ENCODE assay signal across 9 cellular contexts in genomic region chr7:16918288-16918895, GRCh38. TPM values are rescaled to one million over a fixed set of nuclear protein-coding genes. Genes with fewer than 3 reads are reported as not detected.
DNase-seq lines count a peak whose midpoint lies in the region; ATAC-seq, FAIRE-seq and TF ChIP-seq lines count a peak whose summit lies in the region.
"Had no signal": no experiment of that assay in that cellular context is flagged by ENCODE, and none has a peak within 500 bp of the region (broad histone marks: within the 10 kb centered on the region; RNA-seq: fewer than 3 reads in every experiment).

No MANE protein-coding gene starts in this region.

- no peaks in the 10 kb centered on the region for H3K36me3 Mint-ChIP-seq in activated T-helper 2 cell treated with anti-CD3 and anti-CD28 coated beads, Interferon-gamma antibody, Interleukin-2, Interleukin-4, amounts not matched to agents 10 μg/mL and 5 μg/mL and 100 μg/mL, durations not matched to agents 14 hours and 24 hours and 36 hours (ENCODE audit: low read depth)

- H3K9me3 ChIP-seq in HepG2 (ENCODE audit: low read length) = no peaks in the 10 kb centered on the region

- no peak for FAIRE-seq in HepG2 (lab: Jason Lieb, UNC)
- FAIRE-seq: colon had no signal

- H4K20me1 ChIP-seq in HepG2 (ENCODE audit: insufficient read depth, low read length) = no peaks in the 10 kb centered on the region

- no peak overlapping the region for H2AFZ ChIP-seq in HepG2 (ENCODE audit: low read length)

- TF ChIP-seq EP300 in HepG2 (IDR thresholded peaks at IDR 0.05; ENCODE audit: low read depth in 2 of 2, low read length in 2 of 2) (no peak), HepG2 (CRISPR knock-in tag; IDR thresholded peaks at IDR 0.05; ENCODE audit: borderline replicate concordance) (no peak)

- no TSS peak for BruUV-seq in HepG2 (replicated peaks; lab: Mats Ljungman, UMichigan)

- H3K27ac Mint-ChIP-seq in stimulated activated naive CD8-positive, alpha-beta T cell treated with anti-CD3 and anti-CD28 coated beads, Interleukin-15, amount 100 ng/mL, for 72 hours = no peak overlapping the region
- no peak overlapping the region for H3K27ac Mint-ChIP-seq in activated T-helper 2 cell treated with anti-CD3 and anti-CD28 coated beads, Interferon-gamma antibody, Interleukin-2, Interleukin-4, amounts not matched to agents 10 μg/mL and 5 μg/mL and 100 μg/mL, durations not matched to agents 14 hours and 24 hours and 36 hours

- no peak overlapping the region for H3K4me3 Mint-ChIP-seq in stimulated activated naive CD8-positive, alpha-beta T cell treated with anti-CD3 and anti-CD28 coated beads, Interleukin-15, amount 100 ng/mL, for 72 hours
- H3K4me3 Mint-ChIP-seq in activated T-helper 2 cell treated with anti-CD3 and anti-CD28 coated beads, Interferon-gamma antibody, Interleukin-2, Interleukin-4, amounts not matched to agents 10 μg/mL and 5 μg/mL and 100 μg/mL, durations not matched to agents 14 hours and 24 hours and 36 hours (ENCODE audit: low read depth) = no peak overlapping the region

- peak; percentile 28 for DNase-seq in stimulated activated naive CD8-positive, alpha-beta T cell treated with anti-CD3 and anti-CD28 coated beads, Interleukin-15, Interleukin-2, amounts not matched to agents 100 U/mL and 50 U/mL, for 24 hours
- no peak for DNase-seq in stimulated activated naive CD8-positive, alpha-beta T cell treated with anti-CD3 and anti-CD28 coated beads, Interleukin-15, amount 100 ng/mL, for 72 hours
- peak; percentile 21 for DNase-seq in NCI-H2107 (lab: John Stamatoyannopoulos, UW)
- DNase-seq in astrocyte of the hippocampus (ENCODE audit: low read depth, low spot score) = peak; percentile 71
- DNase-seq in HepG2 (ENCODE audit: low spot score) = peak; percentile 31
- DNase-seq in hepatic stellate cell (ENCODE audit: low spot score) = no peak
- no peak for DNase-seq in activated T-helper 2 cell treated with anti-CD3 and anti-CD28 coated beads, Interferon-gamma antibody, Interleukin-2, Interleukin-4, amounts not matched to agents 10 μg/mL and 5 μg/mL and 100 μg/mL, durations not matched to agents 14 hours and 24 hours and 36 hours (ENCODE audit: low spot score)

- no peak for ATAC-seq in stimulated activated naive CD8-positive, alpha-beta T cell treated with anti-CD3 and anti-CD28 coated beads, Interleukin-15, Interleukin-2, amounts not matched to agents 100 U/mL and 50 U/mL, for 24 hours
- no peak for ATAC-seq in stimulated activated naive CD8-positive, alpha-beta T cell treated with anti-CD3 and anti-CD28 coated beads, Interleukin-15, amount 100 ng/mL, for 72 hours
- ATAC-seq in HepG2 (no peak), HG03520 (IDR thresholded peaks at IDR 0.05; ENCODE audit: unreplicated experiment) (no peak)

- peaks cover 25% of the 10 kb centered on the region for H3K4me1 ChIP-seq in HepG2 (ENCODE audit: insufficient read depth, low read length)

- peak; percentile 55 for TF ChIP-seq CTCF in HepG2 (CRISPR knock-in tag; IDR thresholded peaks at IDR 0.05)

- no peaks in the 10 kb centered on the region for H3K27me3 ChIP-seq in HepG2 (ENCODE audit: control insufficient read depth in 1 of 2, insufficient read depth in 2 of 2, low read length in 2 of 2)

- WGBS in HepG2 (ENCODE audit: low lambda C conversion rate) = 32% methylated on average over 6 of the region's 6 CpGs

- peaks cover 20% of the 10 kb centered on the region for H3K4me1 Mint-ChIP-seq in stimulated activated naive CD8-positive, alpha-beta T cell treated with anti-CD3 and anti-CD28 coated beads, Interleukin-15, amount 100 ng/mL, for 72 hours
- H3K4me1 Mint-ChIP-seq in activated T-helper 2 cell treated with anti-CD3 and anti-CD28 coated beads, Interferon-gamma antibody, Interleukin-2, Interleukin-4, amounts not matched to agents 10 μg/mL and 5 μg/mL and 100 μg/mL, durations not matched to agents 14 hours and 24 hours and 36 hours (ENCODE audit: low read depth) = peaks cover 32% of the 10 kb centered on the region

- in situ Hi-C loops in HepG2 (cut with HindIII; ENCODE audit: extremely low pct_ligation_motif_present, low pct_unique_long_range_greater_than_20kb) = loop anchor here (5.0 kb wide), 1 partner anchor 116 kb away; the partner anchor contains the start of gene AGR2

- intact Hi-C loops in HepG2 (cut with micrococcal nuclease; ENCODE audit: unreplicated experiment) = loop anchor here (1.0 to 5.0 kb wide), 4 partner anchors 27 to 316 kb away; no protein-coding TSS in a partner anchor
- intact Hi-C loops in activated T-helper 2 cell treated with anti-CD3 and anti-CD28 coated beads, Interferon-gamma antibody, Interleukin-2, Interleukin-4, amounts not matched to agents 10 μg/mL and 5 μg/mL and 100 μg/mL, durations not matched to agents 14 hours and 24 hours and 36 hours (cut with micrococcal nuclease) = loop anchor here (1.0 to 10.0 kb wide), 5 partner anchors 117 to 1024 kb away; partner anchors contain the start of genes ANKMY2, BZW2 and SNX13

- H3K9ac ChIP-seq in HepG2 (ENCODE audit: insufficient read depth, low read depth, low read length) = no peak overlapping the region

- no peaks in the 10 kb centered on the region for H3K27me3 Mint-ChIP-seq in stimulated activated naive CD8-positive, alpha-beta T cell treated with anti-CD3 and anti-CD28 coated beads, Interleukin-15, amount 100 ng/mL, for 72 hours
- H3K27me3 Mint-ChIP-seq in activated T-helper 2 cell treated with anti-CD3 and anti-CD28 coated beads, Interferon-gamma antibody, Interleukin-2, Interleukin-4, amounts not matched to agents 10 μg/mL and 5 μg/mL and 100 μg/mL, durations not matched to agents 14 hours and 24 hours and 36 hours (ENCODE audit: low read depth) = peaks cover 3% of the 10 kb centered on the region

- peak; percentile 26; the same call in 1 of the 2 replicates for TF ChIP-seq RAD21 in HepG2 (CRISPR knock-in tag; IDR thresholded peaks at IDR 0.05)

- POLR2A ChIA-PET in HepG2 (lab: Yijun Ruan, JAX) = no interaction called here

- H3K36me3 ChIP-seq in HepG2 (replicated peaks in 1 of 2; ENCODE audit: control insufficient read depth in 1 of 2, insufficient read depth in 2 of 2, low read length in 2 of 2) = no peaks in the 10 kb centered on the region

- H3K27ac ChIP-seq in HepG2 (ENCODE audit: extremely low read length, insufficient read depth, low read length) = no peak overlapping the region

- CTCF ChIA-PET in HepG2 (lab: Yijun Ruan, JAX; ENCODE audit: low intra/inter-chr PET ratio, low total read pairs) = interaction anchor here (2.0 to 3.3 kb wide), 3 partner anchors 27 to 223 kb away, joined by 7 to 17 read pairs (median 15); no protein-coding TSS in a partner anchor

- H3K9me3 Mint-ChIP-seq in stimulated activated naive CD8-positive, alpha-beta T cell treated with anti-CD3 and anti-CD28 coated beads, Interleukin-15, amount 100 ng/mL, for 72 hours = no peaks in the 10 kb centered on the region
- H3K9me3 Mint-ChIP-seq in activated T-helper 2 cell treated with anti-CD3 and anti-CD28 coated beads, Interferon-gamma antibody, Interleukin-2, Interleukin-4, amounts not matched to agents 10 μg/mL and 5 μg/mL and 100 μg/mL, durations not matched to agents 14 hours and 24 hours and 36 hours = no peaks in the 10 kb centered on the region

- H3K4me2 ChIP-seq in HepG2 (ENCODE audit: low read depth, low read length) = no peak overlapping the region

- TF ChIP-seq POLR2A in HepG2 (IDR thresholded peaks at IDR 0.05; ENCODE audit: insufficient read depth in 1 of 2, low read depth in 2 of 2, low read length in 2 of 2) = no peak

- no peaks in the 10 kb centered on the region for H3K79me2 ChIP-seq in HepG2 (ENCODE audit: insufficient read depth, low read length)

- H3K4me3 ChIP-seq in HepG2 (replicated peaks in 1 of 3; ENCODE audit: insufficient read depth in 1 of 3, low read depth in 2 of 3, low read length in 3 of 3) = no peak overlapping the region

TF ChIP-seq in HepG2, 621 proteins besides CTCF, POLR2A, EP300 and RAD21:
- TF ChIP-seq STAG1 (CRISPR knock-in tag; IDR thresholded peaks at IDR 0.05) (peak; percentile 63), SMC3 (IDR thresholded peaks at IDR 0.05; ENCODE audit: low read length) (peak; percentile 69), CREB1 (IDR thresholded peaks at IDR 0.05) (peak; percentile 59; the same call in 1 of the 2 replicates), CREB1 (CRISPR knock-in tag; IDR thresholded peaks at IDR 0.05) (no peak), AGO2 (optimal IDR thresholded peaks at IDR 0.05; ENCODE audit: low read depth, low read length) (no peak), ATF7 (IDR thresholded peaks at IDR 0.05) (peak; percentile 94), ATF7 (CRISPR knock-in tag; IDR thresholded peaks at IDR 0.05) (no peak)

RNA-seq across cellular contexts. Expression of gene AGR3, which starts 36.6 kb away (rescaled TPM):
- total RNA-seq in HepG2 (2016; rRNA removed; fragmentation: Illumina TruSeq; extraction: Trizol) = not detected in 2 replicates
- total RNA-seq in HepG2 (2016; cell fraction: cytosol; rRNA removed; fragmentation: Illumina TruSeq; extraction: Trizol; ENCODE audit: low read depth) = not detected in 2 replicates
- total RNA-seq in HepG2 (2016; cell fraction: insoluble cytoplasmic fraction; rRNA removed; fragmentation: Illumina TruSeq; extraction: Trizol) = not detected in 2 replicates
- total RNA-seq in HepG2 (2016; cell fraction: membrane; rRNA removed; fragmentation: Illumina TruSeq; extraction: Trizol) = not detected in 2 replicates
- not detected in 2 replicates for total RNA-seq in HepG2 (2016; cell fraction: nucleus; rRNA removed; fragmentation: Illumina TruSeq; extraction: Trizol)
- polyA plus RNA-seq in HepG2 (2011; rRNA removed) = not detected in 2 replicates
- not detected in 2 replicates for polyA plus RNA-seq in HepG2 (2011; cell fraction: cytosol; rRNA removed)
- not detected in 2 replicates for polyA plus RNA-seq in HepG2 (2011; cell fraction: nucleus; rRNA removed)
- polyA plus RNA-seq in HepG2 (2012) = not detected in 2 replicates
- polyA plus RNA-seq in HepG2 (2016; cell fraction: cytosol; fragmentation: Illumina TruSeq; extraction: Trizol; ENCODE audit: low read depth) = not detected in 2 replicates
- polyA plus RNA-seq in HepG2 (2016; cell fraction: insoluble cytoplasmic fraction; fragmentation: Illumina TruSeq; extraction: Trizol; ENCODE audit: low read depth) = not detected in 2 replicates
- polyA plus RNA-seq in HepG2 (2016; cell fraction: membrane; fragmentation: Illumina TruSeq; extraction: Trizol; ENCODE audit: low read depth) = not detected in 2 replicates
- not detected in 2 replicates for polyA plus RNA-seq in HepG2 (2016; cell fraction: nucleus; fragmentation: Illumina TruSeq; extraction: Trizol; ENCODE audit: insufficient read depth, low read depth)
- not detected in 2 replicates for polyA minus RNA-seq in HepG2 (2011; rRNA and poly(A)+ RNA removed; ENCODE audit: low replicate concordance)
- not detected in 2 replicates for polyA minus RNA-seq in HepG2 (2011; cell fraction: cytosol; rRNA and poly(A)+ RNA removed)
- polyA minus RNA-seq in HepG2 (2011; cell fraction: nucleus; rRNA and poly(A)+ RNA removed) = not detected in 2 replicates
- total RNA-seq in activated T-helper 2 cell treated with anti-CD3 and anti-CD28 coated beads, Interferon-gamma antibody, Interleukin-2, Interleukin-4, amounts not matched to agents 10 μg/mL and 5 μg/mL and 100 μg/mL, durations not matched to agents 14 hours and 24 hours and 36 hours = not detected in 2 replicates

Comparison
In these comparisons a context has a peak if more than half of its experiments do, and no peak if none do; other contexts are left out.
1. DNase-seq: peak in stimulated activated naive CD8-positive, alpha-beta T cell treated with anti-CD3 and anti-CD28 coated beads, Interleukin-15, Interleukin-2, amounts not matched to agents 100 U/mL and 50 U/mL, for 24 hours (single experiment), NCI-H2107 (single experiment), astrocyte of the hippocampus (single experiment) and HepG2 (single experiment); none in stimulated activated naive CD8-positive, alpha-beta T cell treated with anti-CD3 and anti-CD28 coated beads, Interleukin-15, amount 100 ng/mL, for 72 hours (0 of 2), hepatic stellate cell (single experiment) and activated T-helper 2 cell treated with anti-CD3 and anti-CD28 coated beads, Interferon-gamma antibody, Interleukin-2, Interleukin-4, amounts not matched to agents 10 μg/mL and 5 μg/mL and 100 μg/mL, durations not matched to agents 14 hours and 24 hours and 36 hours (single experiment).